25 cellular contexts compared by ENCODE assay signal in the genomic region with DNA sequence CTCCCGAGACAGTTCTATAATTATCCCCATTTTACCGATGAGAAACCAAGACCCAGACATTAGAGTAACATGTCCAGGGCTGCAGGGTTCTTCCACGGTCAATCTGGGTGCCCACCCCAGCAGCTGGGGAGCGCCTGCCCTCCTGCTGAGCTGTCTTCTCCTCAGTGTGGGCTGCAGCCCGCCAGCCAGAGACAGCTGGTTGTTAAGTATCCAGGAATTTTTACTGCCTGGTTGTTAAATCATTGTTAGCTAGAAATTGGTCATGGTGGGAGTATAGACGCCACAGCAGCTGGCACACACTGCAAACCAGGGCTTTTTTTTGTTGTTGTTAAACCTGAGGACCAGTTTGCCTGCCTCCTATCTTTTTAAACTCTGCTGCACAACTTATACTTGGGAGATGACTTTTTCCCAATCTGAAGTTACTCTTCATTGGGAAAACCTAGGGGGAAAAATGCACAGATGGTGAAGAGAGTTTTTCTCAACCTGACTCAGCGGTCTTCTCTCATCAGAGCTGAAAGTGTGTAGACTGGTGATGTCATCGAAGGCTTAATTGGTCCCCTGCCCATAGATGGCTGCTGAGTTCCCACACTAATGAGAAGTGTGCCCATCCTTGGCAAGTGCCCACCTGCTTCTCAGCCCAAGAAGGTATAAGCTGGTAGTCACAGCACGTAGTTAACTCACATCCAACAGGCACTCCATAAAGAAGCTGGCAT.
DNase-seq lines count a peak whose midpoint lies in the region; ATAC-seq, FAIRE-seq and TF ChIP-seq lines count a peak whose summit lies in the region.
"Had no signal": no experiment of that assay in that cellular context is flagged by ENCODE, and none has a peak within 500 bp of the region (broad histone marks: within the 10 kb centered on the region; RNA-seq: fewer than 3 reads in every experiment).

No MANE protein-coding gene starts in this region.

- H3K4me3 ChIP-seq in HepG2 (replicated peaks in 1 of 3; ENCODE audit: insufficient read depth in 1 of 3, low read depth in 2 of 3, low read length in 3 of 3) (no peak overlapping the region), right lobe of liver (no peak overlapping the region), hepatocyte (no peak overlapping the region), H7 (ENCODE audit: insufficient read depth, low read depth, low read length) (no peak overlapping the region)
- H3K4me3 ChIP-seq in CD4-positive, alpha-beta memory T cell (ENCODE audit: low read length in 2 of 2), result no peak overlapping the region
- H3K4me3 ChIP-seq: BLaER1 treated with 17β-estradiol and CSF1 and Interleukin-3, amounts not matched to agents 10 nM and 100 nM; colonic mucosa; esophagus muscularis mucosa; right atrium auricular region had no signal

- H3K27me3 ChIP-seq in HepG2 (ENCODE audit: control insufficient read depth in 1 of 2, insufficient read depth in 2 of 2, low read length in 2 of 2), result peaks cover 2 to 11% of the 10 kb centered on the region in 2 experiments; a peak in 2 of 5 replicates
- H3K27me3 ChIP-seq in right lobe of liver, result no peaks in the 10 kb centered on the region
- no peaks in the 10 kb centered on the region for H3K27me3 ChIP-seq in hepatocyte
- no peaks in the 10 kb centered on the region for H3K27me3 ChIP-seq in CD4-positive, alpha-beta memory T cell (ENCODE audit: insufficient read depth, low read length)
- no peaks in the 10 kb centered on the region for H3K27me3 ChIP-seq in H7 (ENCODE audit: control insufficient read depth, insufficient read depth, low read length)
- H3K27me3 ChIP-seq: BLaER1 treated with 17β-estradiol and CSF1 and Interleukin-3, amounts not matched to agents 10 nM and 100 nM; brain microvascular endothelial cell; colonic mucosa; right atrium auricular region had no signal

- no peak overlapping the region for H3K27ac ChIP-seq in HepG2 (ENCODE audit: extremely low read length, insufficient read depth, low read length)
- no peak overlapping the region for H3K27ac ChIP-seq in right lobe of liver
- peak overlapping the region; percentile 19 for H3K27ac ChIP-seq in hepatocyte
- H3K27ac ChIP-seq in CD4-positive, alpha-beta memory T cell (ENCODE audit: low read depth, low read length), result no peak overlapping the region
- H3K27ac ChIP-seq: BLaER1 treated with 17β-estradiol and CSF1 and Interleukin-3, amounts not matched to agents 10 nM and 100 nM; brain microvascular endothelial cell; colonic mucosa; esophagus muscularis mucosa; right atrium auricular region had no signal

- H3K79me2 ChIP-seq in HepG2 (ENCODE audit: insufficient read depth, low read length), result no peaks in the 10 kb centered on the region
- no peaks in the 10 kb centered on the region for H3K79me2 ChIP-seq in hepatocyte

- peaks cover 6 to 14% of the 10 kb centered on the region in 2 donors for H3K27me3 Mint-ChIP-seq in CD4-positive, alpha-beta memory T cell

- in situ Hi-C loops in HepG2 (cut with HindIII; ENCODE audit: extremely low pct_ligation_motif_present, low pct_unique_long_range_greater_than_20kb), result no loop called here

- no TSS peak for BruUV-seq in HepG2 (replicated peaks; lab: Mats Ljungman, UMichigan)

- no peaks in the 10 kb centered on the region for H3K4me1 ChIP-seq in HepG2 (ENCODE audit: insufficient read depth, low read length)
- H3K4me1 ChIP-seq in right lobe of liver, result no peaks in the 10 kb centered on the region
- H3K4me1 ChIP-seq in hepatocyte (ENCODE audit: insufficient read depth), result peaks cover 13% of the 10 kb centered on the region
- H3K4me1 ChIP-seq in CD4-positive, alpha-beta memory T cell (ENCODE audit: insufficient read depth, low read length), result no peaks in the 10 kb centered on the region
- H3K4me1 ChIP-seq: colonic mucosa, esophagus muscularis mucosa, right atrium auricular region had no signal

- H4K20me1 ChIP-seq in HepG2 (ENCODE audit: insufficient read depth, low read length) (no peaks in the 10 kb centered on the region), hepatocyte (ENCODE audit: insufficient read depth, poor library complexity, severe bottlenecking) (no peaks in the 10 kb centered on the region)
- H4K20me1 ChIP-seq: BLaER1 treated with 17β-estradiol and CSF1 and Interleukin-3, amounts not matched to agents 10 nM and 100 nM had no signal

- TF ChIP-seq EP300 in HepG2 (IDR thresholded peaks at IDR 0.05; ENCODE audit: low read depth in 2 of 2, low read length in 2 of 2) (no peak), HepG2 (CRISPR knock-in tag; IDR thresholded peaks at IDR 0.05; ENCODE audit: borderline replicate concordance) (no peak)

- H3K9me2 ChIP-seq in hepatocyte (replicated peaks; ENCODE audit: insufficient read depth), result no peaks in the 10 kb centered on the region
- H3K9me2 ChIP-seq: SK-N-SH had no signal

- intact Hi-C loops in HepG2 (cut with micrococcal nuclease; ENCODE audit: unreplicated experiment), result no loop called here
- intact Hi-C loops in right lobe of liver (cut with DNase I), result no loop called here
- intact Hi-C loops in left colon (cut with DNase I, micrococcal nuclease), result no loop called here
- intact Hi-C loops in CD4-positive, alpha-beta memory T cell (cut with micrococcal nuclease), result no loop called here

- H3K4me3 Mint-ChIP-seq in CD4-positive, alpha-beta memory T cell, result no peak overlapping the region
- H3K4me3 Mint-ChIP-seq: effector memory CD8-positive, alpha-beta T cell; type B pancreatic cell; WTC11 had no signal

- no peaks in the 10 kb centered on the region for H3K4me1 Mint-ChIP-seq in CD4-positive, alpha-beta memory T cell
- H3K4me1 Mint-ChIP-seq: WTC11 had no signal

- TF ChIP-seq CTCF in HepG2 (CRISPR knock-in tag; IDR thresholded peaks at IDR 0.05), result no peak
- TF ChIP-seq CTCF in right lobe of liver (IDR thresholded peaks at IDR 0.05), result no peak
- no peak for TF ChIP-seq CTCF in hepatocyte (IDR thresholded peaks at IDR 0.05; ENCODE audit: poor library complexity)

- no peak overlapping the region for H3K9ac ChIP-seq in HepG2 (ENCODE audit: insufficient read depth, low read depth, low read length)
- H3K9ac ChIP-seq: BLaER1 treated with 17β-estradiol and CSF1 and Interleukin-3, amounts not matched to agents 10 nM and 100 nM; SK-N-SH had no signal

- POLR2A ChIA-PET in HepG2 (lab: Yijun Ruan, JAX), result no interaction called here
- POLR2A ChIA-PET in CD4-positive, alpha-beta memory T cell (lab: Charles Lee; ENCODE audit: partially characterized antibody), result no interaction called here

- no peaks in the 10 kb centered on the region for H3K36me3 Mint-ChIP-seq in CD4-positive, alpha-beta memory T cell
- H3K36me3 Mint-ChIP-seq: type B pancreatic cell, WTC11 had no signal

- TF ChIP-seq POLR2A in HepG2 (IDR thresholded peaks at IDR 0.05; ENCODE audit: insufficient read depth in 1 of 2, low read depth in 2 of 2, low read length in 2 of 2) (no peak), right lobe of liver (IDR thresholded peaks at IDR 0.05) (no peak)

- no peak overlapping the region for H3K27ac Mint-ChIP-seq in CD4-positive, alpha-beta memory T cell
- H3K27ac Mint-ChIP-seq: activated T-helper 2 cell treated with anti-CD3 and anti-CD28 coated beads, Interferon-gamma antibody, Interleukin-2, Interleukin-4, amounts not matched to agents 10 μg/mL and 5 μg/mL and 100 μg/mL, durations not matched to agents 14 hours and 24 hours and 36 hours; effector memory CD8-positive, alpha-beta T cell; type B pancreatic cell; WTC11 had no signal

- H3K36me3 ChIP-seq in HepG2 (replicated peaks in 1 of 2; ENCODE audit: control insufficient read depth in 1 of 2, insufficient read depth in 2 of 2, low read length in 2 of 2), result no peaks in the 10 kb centered on the region
- H3K36me3 ChIP-seq in right lobe of liver, result no peaks in the 10 kb centered on the region
- H3K36me3 ChIP-seq in hepatocyte (replicated peaks; ENCODE audit: insufficient read depth, low read depth), result no peaks in the 10 kb centered on the region
- H3K36me3 ChIP-seq in CD4-positive, alpha-beta memory T cell (ENCODE audit: insufficient read depth, low read length), result no peaks in the 10 kb centered on the region
- no peaks in the 10 kb centered on the region for H3K36me3 ChIP-seq in H7 (replicated peaks; ENCODE audit: control insufficient read depth, insufficient read depth, low read length)
- H3K36me3 ChIP-seq: BLaER1 treated with 17β-estradiol and CSF1 and Interleukin-3, amounts not matched to agents 10 nM and 100 nM; brain microvascular endothelial cell; colonic mucosa; esophagus muscularis mucosa; right atrium auricular region had no signal

- DNase-seq in HepG2 (ENCODE audit: low spot score) (no peak), right lobe of liver (no peak), NCI-H2171 treated with DMSO at 0.1 percent for 48 hours (lab: John Stamatoyannopoulos, UW) (peak; percentile 58), hepatocyte (ENCODE audit: low spot score) (peak; percentile 30), OCI-M2 (lab: John Stamatoyannopoulos, UW; ENCODE audit: unreplicated experiment) (no peak), left colon (no peak), H7 (no peak)
- no peak for DNase-seq in CD4-positive, alpha-beta memory T cell
- DNase-seq: activated CD4-positive, alpha-beta T cell treated with anti-CD3 and anti-CD28 coated beads, Interleukin-2, amount 50 U/mL, for 48 hours; activated CD8-positive, alpha-beta memory T cell treated with anti-CD3 and anti-CD28 coated beads, Interleukin-2, amount 50 U/mL, for 48 hours; brain microvascular endothelial cell; Calu3; colonic mucosa; effector memory CD8-positive, alpha-beta T cell; kidney glomerular epithelial cell; NCI-H2081 treated with DMSO at 0.1 percent for 48 hours; SK-N-SH had no signal

- TF ChIP-seq RAD21 in HepG2 (CRISPR knock-in tag; IDR thresholded peaks at IDR 0.05), result no peak

- CTCF ChIA-PET in HepG2 (lab: Yijun Ruan, JAX; ENCODE audit: low intra/inter-chr PET ratio, low total read pairs), result no interaction called here
- CTCF ChIA-PET in CD4-positive, alpha-beta memory T cell (lab: Charles Lee; ENCODE audit: partially characterized antibody), result no interaction called here

- WGBS in HepG2 (ENCODE audit: low lambda C conversion rate), result 0% methylated on average over 6 of the region's 9 CpGs
- 68% methylated on average over 7 of the region's 9 CpGs for WGBS in right lobe of liver (ENCODE audit: insufficient coverage, low coverage, low lambda C conversion rate, missing lambda C conversion rate)
- WGBS in hepatocyte (ENCODE audit: low lambda C conversion rate, missing lambda C conversion rate), result 50% methylated on average over 9 of the region's 9 CpGs

- H3K9me3 ChIP-seq in HepG2 (ENCODE audit: low read length) (no peaks in the 10 kb centered on the region), right lobe of liver (no peaks in the 10 kb centered on the region), hepatocyte (ENCODE audit: low read depth) (no peaks in the 10 kb centered on the region)
- no peaks in the 10 kb centered on the region for H3K9me3 ChIP-seq in CD4-positive, alpha-beta memory T cell (ENCODE audit: control insufficient read depth in 1 of 2, low read length in 2 of 2)
- H3K9me3 ChIP-seq: BLaER1 treated with 17β-estradiol and CSF1 and Interleukin-3, amounts not matched to agents 10 nM and 100 nM; colonic mucosa; esophagus muscularis mucosa; right atrium auricular region; SK-N-SH had no signal

- no peak overlapping the region for H2AFZ ChIP-seq in HepG2 (ENCODE audit: low read length)
- H2AFZ ChIP-seq in hepatocyte, result no peak overlapping the region

- H3K9me3 Mint-ChIP-seq in CD4-positive, alpha-beta memory T cell, result peaks cover 0 to 5% (median 0%) of the 10 kb centered on the region in 8 donors
- H3K9me3 Mint-ChIP-seq: activated T-helper 2 cell treated with anti-CD3 and anti-CD28 coated beads, Interferon-gamma antibody, Interleukin-2, Interleukin-4, amounts not matched to agents 10 μg/mL and 5 μg/mL and 100 μg/mL, durations not matched to agents 14 hours and 24 hours and 36 hours; effector memory CD8-positive, alpha-beta T cell; type B pancreatic cell; WTC11 had no signal

- H3K4me2 ChIP-seq in HepG2 (ENCODE audit: low read depth, low read length) (no peak overlapping the region), hepatocyte (peak overlapping the region; percentile 30)
- H3K4me2 ChIP-seq: BLaER1 treated with 17β-estradiol and CSF1 and Interleukin-3, amounts not matched to agents 10 nM and 100 nM; SK-N-SH had no signal

- FAIRE-seq in HepG2 (lab: Jason Lieb, UNC), result no peak
- FAIRE-seq: A204.1, HTR-8/SVneo had no signal

- ATAC-seq in HepG2 (no peak), right lobe of liver (no peak), left colon (no peak)
- ATAC-seq: effector memory CD8-positive, alpha-beta T cell; WTC11 had no signal

Comparison
In these comparisons a context has a peak if more than half of its experiments do, and no peak if none do; other contexts are left out.
1. DNase-seq: peak in NCI-H2171 treated with DMSO at 0.1 percent for 48 hours (single experiment) and hepatocyte (single experiment); none in HepG2 (single experiment), right lobe of liver (0 of 3), OCI-M2 (single experiment), left colon (0 of 2), CD4-positive, alpha-beta memory T cell (0 of 5) and H7 (single experiment).